Comparison of ENCODE assay signal across 1 cellular context in the genomic region with DNA sequence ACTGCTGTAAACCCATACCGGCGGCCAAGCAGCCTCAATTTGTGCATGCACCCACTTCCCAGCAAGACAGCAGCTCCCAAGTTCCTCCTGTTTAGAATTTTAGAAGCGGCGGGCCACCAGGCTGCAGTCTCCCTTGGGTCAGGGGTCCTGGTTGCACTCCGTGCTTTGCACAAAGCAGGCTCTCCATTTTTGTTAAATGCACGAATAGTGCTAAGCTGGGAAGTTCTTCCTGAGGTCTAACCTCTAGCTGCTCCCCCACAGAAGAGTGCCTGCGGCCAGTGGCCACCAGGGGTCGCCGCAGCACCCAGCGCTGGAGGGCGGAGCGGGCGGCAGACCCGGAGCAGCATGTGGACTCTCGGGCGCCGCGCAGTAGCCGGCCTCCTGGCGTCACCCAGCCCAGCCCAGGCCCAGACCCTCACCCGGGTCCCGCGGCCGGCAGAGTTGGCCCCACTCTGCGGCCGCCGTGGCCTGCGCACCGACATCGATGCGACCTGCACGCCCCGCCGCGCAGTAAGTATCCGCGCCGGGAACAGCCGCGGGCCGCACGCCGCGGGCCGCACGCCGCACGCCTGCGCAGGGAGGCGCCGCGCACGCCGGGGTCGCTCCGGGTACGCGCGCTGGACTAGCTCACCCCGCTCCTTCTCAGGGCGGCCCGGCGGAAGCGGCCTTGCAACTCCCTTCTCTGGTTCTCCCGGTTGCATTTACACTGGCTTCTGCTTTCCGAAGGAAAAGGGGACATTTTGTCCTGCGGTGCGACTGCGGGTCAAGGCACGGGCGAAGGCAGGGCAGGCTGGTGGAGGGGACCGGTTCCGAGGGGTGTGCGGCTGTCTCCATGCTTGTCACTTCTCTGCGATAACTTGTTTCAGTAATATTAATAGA.
TF ChIP-seq lines count a peak whose summit lies in the region.

A gene (plus strand): TSS at position 315 of the 879 bp plus-strand sequence. CDS start 31 bp downstream, at position 346.

TF ChIP-seq in HepG2, 621 proteins besides CTCF, POLR2A, EP300 and RAD21 (continued from another document and continues in another):
- TF ChIP-seq, protein P1, sequence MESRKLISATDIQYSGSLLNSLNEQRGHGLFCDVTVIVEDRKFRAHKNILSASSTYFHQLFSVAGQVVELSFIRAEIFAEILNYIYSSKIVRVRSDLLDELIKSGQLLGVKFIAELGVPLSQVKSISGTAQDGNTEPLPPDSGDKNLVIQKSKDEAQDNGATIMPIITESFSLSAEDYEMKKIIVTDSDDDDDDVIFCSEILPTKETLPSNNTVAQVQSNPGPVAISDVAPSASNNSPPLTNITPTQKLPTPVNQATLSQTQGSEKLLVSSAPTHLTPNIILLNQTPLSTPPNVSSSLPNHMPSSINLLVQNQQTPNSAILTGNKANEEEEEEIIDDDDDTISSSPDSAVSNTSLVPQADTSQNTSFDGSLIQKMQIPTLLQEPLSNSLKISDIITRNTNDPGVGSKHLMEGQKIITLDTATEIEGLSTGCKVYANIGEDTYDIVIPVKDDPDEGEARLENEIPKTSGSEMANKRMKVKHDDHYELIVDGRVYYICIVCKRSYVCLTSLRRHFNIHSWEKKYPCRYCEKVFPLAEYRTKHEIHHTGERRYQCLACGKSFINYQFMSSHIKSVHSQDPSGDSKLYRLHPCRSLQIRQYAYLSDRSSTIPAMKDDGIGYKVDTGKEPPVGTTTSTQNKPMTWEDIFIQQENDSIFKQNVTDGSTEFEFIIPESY (CRISPR knock-in tag; IDR thresholded peaks at IDR 0.05), result peak; percentile 87
- TF ChIP-seq, protein P2, sequence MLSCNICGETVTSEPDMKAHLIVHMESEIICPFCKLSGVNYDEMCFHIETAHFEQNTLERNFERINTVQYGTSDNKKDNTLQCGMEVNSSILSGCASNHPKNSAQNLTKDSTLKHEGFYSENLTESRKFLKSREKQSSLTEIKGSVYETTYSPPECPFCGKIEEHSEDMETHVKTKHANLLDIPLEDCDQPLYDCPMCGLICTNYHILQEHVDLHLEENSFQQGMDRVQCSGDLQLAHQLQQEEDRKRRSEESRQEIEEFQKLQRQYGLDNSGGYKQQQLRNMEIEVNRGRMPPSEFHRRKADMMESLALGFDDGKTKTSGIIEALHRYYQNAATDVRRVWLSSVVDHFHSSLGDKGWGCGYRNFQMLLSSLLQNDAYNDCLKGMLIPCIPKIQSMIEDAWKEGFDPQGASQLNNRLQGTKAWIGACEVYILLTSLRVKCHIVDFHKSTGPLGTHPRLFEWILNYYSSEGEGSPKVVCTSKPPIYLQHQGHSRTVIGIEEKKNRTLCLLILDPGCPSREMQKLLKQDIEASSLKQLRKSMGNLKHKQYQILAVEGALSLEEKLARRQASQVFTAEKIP (CRISPR knock-in tag; IDR thresholded peaks at IDR 0.05; ENCODE audit: borderline replicate concordance), result no peak
- TF ChIP-seq ZNF629 (CRISPR knock-in tag; conservative IDR thresholded peaks at IDR 0.05), result 0 out of 2 replicates have a peak, but pooled peaks have one; percentile 33
- TF ChIP-seq ZKSCAN5 (CRISPR knock-in tag; IDR thresholded peaks at IDR 0.05), result no peak
- TF ChIP-seq, protein P3, sequence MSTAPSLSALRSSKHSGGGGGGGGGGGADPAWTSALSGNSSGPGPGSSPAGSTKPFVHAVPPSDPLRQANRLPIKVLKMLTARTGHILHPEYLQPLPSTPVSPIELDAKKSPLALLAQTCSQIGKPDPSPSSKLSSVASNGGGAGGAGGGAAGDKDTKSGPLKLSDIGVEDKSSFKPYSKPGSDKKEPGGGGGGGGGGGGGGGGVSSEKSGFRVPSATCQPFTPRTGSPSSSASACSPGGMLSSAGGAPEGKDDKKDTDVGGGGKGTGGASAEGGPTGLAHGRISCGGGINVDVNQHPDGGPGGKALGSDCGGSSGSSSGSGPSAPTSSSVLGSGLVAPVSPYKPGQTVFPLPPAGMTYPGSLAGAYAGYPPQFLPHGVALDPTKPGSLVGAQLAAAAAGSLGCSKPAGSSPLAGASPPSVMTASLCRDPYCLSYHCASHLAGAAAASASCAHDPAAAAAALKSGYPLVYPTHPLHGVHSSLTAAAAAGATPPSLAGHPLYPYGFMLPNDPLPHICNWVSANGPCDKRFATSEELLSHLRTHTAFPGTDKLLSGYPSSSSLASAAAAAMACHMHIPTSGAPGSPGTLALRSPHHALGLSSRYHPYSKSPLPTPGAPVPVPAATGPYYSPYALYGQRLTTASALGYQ (CRISPR knock-in tag; IDR thresholded peaks at IDR 0.05), result peak; percentile 80
- TF ChIP-seq MAFF (IDR thresholded peaks at IDR 0.05; ENCODE audit: low read depth, low read length), result no peak
- no peak; the same call in 1 of the 2 replicates for TF ChIP-seq FOXJ3 (CRISPR knock-in tag; IDR thresholded peaks at IDR 0.05; ENCODE audit: borderline replicate concordance)
- TF ChIP-seq, protein P4, sequence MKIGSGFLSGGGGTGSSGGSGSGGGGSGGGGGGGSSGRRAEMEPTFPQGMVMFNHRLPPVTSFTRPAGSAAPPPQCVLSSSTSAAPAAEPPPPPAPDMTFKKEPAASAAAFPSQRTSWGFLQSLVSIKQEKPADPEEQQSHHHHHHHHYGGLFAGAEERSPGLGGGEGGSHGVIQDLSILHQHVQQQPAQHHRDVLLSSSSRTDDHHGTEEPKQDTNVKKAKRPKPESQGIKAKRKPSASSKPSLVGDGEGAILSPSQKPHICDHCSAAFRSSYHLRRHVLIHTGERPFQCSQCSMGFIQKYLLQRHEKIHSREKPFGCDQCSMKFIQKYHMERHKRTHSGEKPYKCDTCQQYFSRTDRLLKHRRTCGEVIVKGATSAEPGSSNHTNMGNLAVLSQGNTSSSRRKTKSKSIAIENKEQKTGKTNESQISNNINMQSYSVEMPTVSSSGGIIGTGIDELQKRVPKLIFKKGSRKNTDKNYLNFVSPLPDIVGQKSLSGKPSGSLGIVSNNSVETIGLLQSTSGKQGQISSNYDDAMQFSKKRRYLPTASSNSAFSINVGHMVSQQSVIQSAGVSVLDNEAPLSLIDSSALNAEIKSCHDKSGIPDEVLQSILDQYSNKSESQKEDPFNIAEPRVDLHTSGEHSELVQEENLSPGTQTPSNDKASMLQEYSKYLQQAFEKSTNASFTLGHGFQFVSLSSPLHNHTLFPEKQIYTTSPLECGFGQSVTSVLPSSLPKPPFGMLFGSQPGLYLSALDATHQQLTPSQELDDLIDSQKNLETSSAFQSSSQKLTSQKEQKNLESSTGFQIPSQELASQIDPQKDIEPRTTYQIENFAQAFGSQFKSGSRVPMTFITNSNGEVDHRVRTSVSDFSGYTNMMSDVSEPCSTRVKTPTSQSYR (CRISPR knock-in tag; IDR thresholded peaks at IDR 0.05; ENCODE audit: borderline replicate concordance), result 0 out of 2 replicates have a peak, but pooled peaks have one; percentile 20
- TF ChIP-seq KDM5A (IDR thresholded peaks at IDR 0.05; ENCODE audit: borderline replicate concordance, low read length), result 0 out of 2 replicates have a peak, but pooled peaks have one; percentile 40
- TF ChIP-seq MXD4 (CRISPR knock-in tag; IDR thresholded peaks at IDR 0.05), result peak; percentile 81; the same call in 1 of the 2 replicates
- TF ChIP-seq NFIC (IDR thresholded peaks at IDR 0.05; ENCODE audit: low read length), result no peak
- TF ChIP-seq MTF2 (CRISPR knock-in tag; IDR thresholded peaks at IDR 0.05; ENCODE audit: borderline replicate concordance), result no peak
- TF ChIP-seq, protein P5, sequence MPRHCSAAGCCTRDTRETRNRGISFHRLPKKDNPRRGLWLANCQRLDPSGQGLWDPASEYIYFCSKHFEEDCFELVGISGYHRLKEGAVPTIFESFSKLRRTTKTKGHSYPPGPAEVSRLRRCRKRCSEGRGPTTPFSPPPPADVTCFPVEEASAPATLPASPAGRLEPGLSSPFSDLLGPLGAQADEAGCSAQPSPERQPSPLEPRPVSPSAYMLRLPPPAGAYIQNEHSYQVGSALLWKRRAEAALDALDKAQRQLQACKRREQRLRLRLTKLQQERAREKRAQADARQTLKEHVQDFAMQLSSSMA (CRISPR knock-in tag; IDR thresholded peaks at IDR 0.05), result no peak
- no peak for TF ChIP-seq FLYWCH1 (CRISPR knock-in tag; IDR thresholded peaks at IDR 0.05)
- TF ChIP-seq, protein P6, sequence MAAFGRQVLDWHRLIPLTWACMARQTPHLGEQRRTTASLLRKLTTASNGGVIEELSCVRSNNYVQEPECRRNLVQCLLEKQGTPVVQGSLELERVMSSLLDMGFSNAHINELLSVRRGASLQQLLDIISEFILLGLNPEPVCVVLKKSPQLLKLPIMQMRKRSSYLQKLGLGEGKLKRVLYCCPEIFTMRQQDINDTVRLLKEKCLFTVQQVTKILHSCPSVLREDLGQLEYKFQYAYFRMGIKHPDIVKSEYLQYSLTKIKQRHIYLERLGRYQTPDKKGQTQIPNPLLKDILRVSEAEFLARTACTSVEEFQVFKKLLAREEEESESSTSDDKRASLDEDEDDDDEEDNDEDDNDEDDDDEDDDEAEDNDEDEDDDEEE (CRISPR knock-in tag; IDR thresholded peaks at IDR 0.05), result peak; percentile 73; the same call in 1 of the 2 replicates
- TF ChIP-seq AHR (CRISPR knock-in tag; IDR thresholded peaks at IDR 0.05), result peak; percentile 70
- TF ChIP-seq REPIN1 (CRISPR knock-in tag; IDR thresholded peaks at IDR 0.05; ENCODE audit: borderline replicate concordance, low read depth), result peak; percentile 78; the same call in 1 of the 2 replicates
- no peak for TF ChIP-seq PITX1 (CRISPR knock-in tag; IDR thresholded peaks at IDR 0.05)
- peak; percentile 93 for TF ChIP-seq RBFOX2 (IDR thresholded peaks at IDR 0.05; ENCODE audit: low read depth, low read length)
- TF ChIP-seq DR1 (CRISPR knock-in tag; IDR thresholded peaks at IDR 0.05), result no peak; the same call in 1 of the 2 replicates
- TF ChIP-seq, protein P7, sequence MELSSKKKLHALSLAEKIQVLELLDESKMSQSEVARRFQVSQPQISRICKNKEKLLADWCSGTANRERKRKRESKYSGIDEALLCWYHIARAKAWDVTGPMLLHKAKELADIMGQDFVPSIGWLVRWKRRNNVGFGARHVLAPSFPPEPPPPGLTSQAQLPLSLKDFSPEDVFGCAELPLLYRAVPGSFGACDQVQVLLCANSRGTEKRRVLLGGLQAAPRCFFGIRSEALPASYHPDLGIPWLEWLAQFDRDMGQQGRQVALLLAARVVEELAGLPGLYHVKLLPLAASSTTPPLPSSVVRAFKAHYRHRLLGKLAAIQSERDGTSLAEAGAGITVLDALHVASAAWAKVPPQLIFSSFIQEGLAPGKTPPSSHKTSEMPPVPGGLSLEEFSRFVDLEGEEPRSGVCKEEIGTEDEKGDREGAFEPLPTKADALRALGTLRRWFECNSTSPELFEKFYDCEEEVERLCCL (CRISPR knock-in tag; IDR thresholded peaks at IDR 0.05; ENCODE audit: borderline replicate concordance), result no peak
- no peak for TF ChIP-seq TBP (CRISPR knock-in tag; IDR thresholded peaks at IDR 0.05)
- TF ChIP-seq SNAI1 (CRISPR knock-in tag; IDR thresholded peaks at IDR 0.05; ENCODE audit: borderline replicate concordance), result peak; percentile 86; the same call in 1 of the 2 replicates
- no peak for TF ChIP-seq ZNF790 (CRISPR knock-in tag; IDR thresholded peaks at IDR 0.05; ENCODE audit: borderline replicate concordance)
- TF ChIP-seq, protein P8, sequence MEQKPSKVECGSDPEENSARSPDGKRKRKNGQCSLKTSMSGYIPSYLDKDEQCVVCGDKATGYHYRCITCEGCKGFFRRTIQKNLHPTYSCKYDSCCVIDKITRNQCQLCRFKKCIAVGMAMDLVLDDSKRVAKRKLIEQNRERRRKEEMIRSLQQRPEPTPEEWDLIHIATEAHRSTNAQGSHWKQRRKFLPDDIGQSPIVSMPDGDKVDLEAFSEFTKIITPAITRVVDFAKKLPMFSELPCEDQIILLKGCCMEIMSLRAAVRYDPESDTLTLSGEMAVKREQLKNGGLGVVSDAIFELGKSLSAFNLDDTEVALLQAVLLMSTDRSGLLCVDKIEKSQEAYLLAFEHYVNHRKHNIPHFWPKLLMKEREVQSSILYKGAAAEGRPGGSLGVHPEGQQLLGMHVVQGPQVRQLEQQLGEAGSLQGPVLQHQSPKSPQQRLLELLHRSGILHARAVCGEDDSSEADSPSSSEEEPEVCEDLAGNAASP (CRISPR knock-in tag; IDR thresholded peaks at IDR 0.05; ENCODE audit: borderline replicate concordance), result peak; percentile 57
- TF ChIP-seq MIER3 (CRISPR knock-in tag; IDR thresholded peaks at IDR 0.05; ENCODE audit: borderline replicate concordance), result peak; percentile 72; the same call in 1 of the 2 replicates
- no peak for TF ChIP-seq NFRKB (IDR thresholded peaks at IDR 0.05)
- TF ChIP-seq, protein P9, sequence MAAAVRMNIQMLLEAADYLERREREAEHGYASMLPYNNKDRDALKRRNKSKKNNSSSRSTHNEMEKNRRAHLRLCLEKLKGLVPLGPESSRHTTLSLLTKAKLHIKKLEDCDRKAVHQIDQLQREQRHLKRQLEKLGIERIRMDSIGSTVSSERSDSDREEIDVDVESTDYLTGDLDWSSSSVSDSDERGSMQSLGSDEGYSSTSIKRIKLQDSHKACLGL (CRISPR knock-in tag; IDR thresholded peaks at IDR 0.05), result peak; percentile 77; the same call in 1 of the 2 replicates
- TF ChIP-seq ZBTB7B (CRISPR knock-in tag; IDR thresholded peaks at IDR 0.05), result 0 out of 2 replicates have a peak, but pooled peaks have one; percentile 34
- 0 out of 2 replicates have a peak, but pooled peaks have one; percentile 52 for TF ChIP-seq ZSCAN20 (CRISPR knock-in tag; IDR thresholded peaks at IDR 0.05; ENCODE audit: borderline replicate concordance)
- no peak for TF ChIP-seq ZNF780A (CRISPR knock-in tag; IDR thresholded peaks at IDR 0.05)
- TF ChIP-seq, protein P10, sequence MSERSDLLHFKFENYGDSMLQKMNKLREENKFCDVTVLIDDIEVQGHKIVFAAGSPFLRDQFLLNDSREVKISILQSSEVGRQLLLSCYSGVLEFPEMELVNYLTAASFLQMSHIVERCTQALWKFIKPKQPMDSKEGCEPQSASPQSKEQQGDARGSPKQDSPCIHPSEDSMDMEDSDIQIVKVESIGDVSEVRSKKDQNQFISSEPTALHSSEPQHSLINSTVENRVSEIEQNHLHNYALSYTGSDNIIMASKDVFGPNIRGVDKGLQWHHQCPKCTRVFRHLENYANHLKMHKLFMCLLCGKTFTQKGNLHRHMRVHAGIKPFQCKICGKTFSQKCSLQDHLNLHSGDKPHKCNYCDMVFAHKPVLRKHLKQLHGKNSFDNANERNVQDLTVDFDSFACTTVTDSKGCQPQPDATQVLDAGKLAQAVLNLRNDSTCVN (CRISPR knock-in tag; IDR thresholded peaks at IDR 0.05; ENCODE audit: borderline replicate concordance), result no peak
- no peak for TF ChIP-seq ZNF530 (CRISPR knock-in tag; IDR thresholded peaks at IDR 0.05; ENCODE audit: low read depth)
- TF ChIP-seq TBX3 (IDR thresholded peaks at IDR 0.05; ENCODE audit: borderline replicate concordance), result no peak
- 0 out of 2 replicates have a peak, but pooled peaks have one; percentile 26 for TF ChIP-seq ZNF572 (CRISPR knock-in tag; IDR thresholded peaks at IDR 0.05)
- TF ChIP-seq ZNF879 (CRISPR knock-in tag; IDR thresholded peaks at IDR 0.05), result no peak
- 0 out of 2 replicates have a peak, but pooled peaks have one; percentile 19 for TF ChIP-seq ZNF607 (CRISPR knock-in tag; IDR thresholded peaks at IDR 0.05; ENCODE audit: borderline replicate concordance)
- TF ChIP-seq MIER2 (CRISPR knock-in tag; IDR thresholded peaks at IDR 0.05), result no peak
- TF ChIP-seq TSC22D2 (CRISPR knock-in tag; IDR thresholded peaks at IDR 0.05; ENCODE audit: borderline replicate concordance), result no peak; the same call in 1 of the 2 replicates
- TF ChIP-seq TMF1 (CRISPR knock-in tag; IDR thresholded peaks at IDR 0.05; ENCODE audit: low read depth), result peak; percentile 65; the same call in 1 of the 2 replicates
- TF ChIP-seq ZNF550 (CRISPR knock-in tag; IDR thresholded peaks at IDR 0.05; ENCODE audit: borderline replicate concordance), result no peak
- TF ChIP-seq GZF1 (CRISPR knock-in tag; IDR thresholded peaks at IDR 0.05), result no peak
- TF ChIP-seq FOXC1 (CRISPR knock-in tag; IDR thresholded peaks at IDR 0.05; ENCODE audit: borderline replicate concordance), result no peak; the same call in 1 of the 2 replicates
- TF ChIP-seq ZNF205 (CRISPR knock-in tag; IDR thresholded peaks at IDR 0.05), result peak; percentile 76; the same call in 1 of the 2 replicates
